In the genomic region with DNA sequence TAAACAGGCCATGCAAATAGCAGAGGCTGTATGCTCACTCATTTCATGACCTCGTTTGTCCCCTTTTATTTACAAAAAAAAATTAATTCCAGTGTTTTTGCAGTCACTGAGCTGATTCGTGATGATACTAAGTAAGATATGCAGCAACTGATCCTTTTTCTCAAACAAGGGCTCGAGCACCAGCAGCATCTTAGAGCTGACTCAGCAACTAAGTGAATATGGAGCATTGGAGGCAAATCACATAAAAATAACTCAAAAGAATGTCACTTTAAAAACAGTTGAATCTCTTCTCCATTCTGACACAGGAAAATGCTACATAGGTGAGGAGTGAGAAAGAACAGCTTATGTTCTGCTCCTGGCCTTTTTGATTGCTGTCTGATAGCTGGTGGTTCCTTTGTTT, we compare ENCODE assay signal across 32 cellular contexts.
"Had no signal": no experiment of that assay in that cellular context is flagged by ENCODE, and none has a peak within 500 bp of the region (broad histone marks: within the 10 kb centered on the region; RNA-seq: fewer than 3 reads in every experiment).

No MANE protein-coding gene starts in this region.

- ATAC-seq: naive thymus-derived CD8-positive, alpha-beta T cell; natural killer cell treated with Interleukin-12 subunit alpha and Interleukin-12 subunit beta and Interleukin-15 and Interleukin-18, amount 100 ng/mL, for 72 hours; pancreas; psoas muscle; right cardiac atrium; sciatic nerve; stimulated activated memory B cell treated with anti-CD40 and anti-IgM and Interleukin-4, amounts not matched to agents 10 μg/mL and 1 μg/mL and 100 μg/mL, for 72 hours; stimulated activated naive CD8-positive, alpha-beta T cell treated with anti-CD3 and anti-CD28 coated beads, Interleukin-15, amount 100 ng/mL, for 72 hours; stimulated activated naive CD8-positive, alpha-beta T cell treated with anti-CD3 and anti-CD28 coated beads, Interleukin-15, Interleukin-2, amounts not matched to agents 100 U/mL and 50 U/mL, for 24 hours; upper lobe of right lung had no signal

- H3K27me3 ChIP-seq: neutrophil, pancreas, spleen, suprapubic skin, testis, tibial artery, transverse colon, uterus had no signal

- H3K9me3 ChIP-seq: neutrophil, pancreas, psoas muscle, spleen, suprapubic skin, testis, tibial artery, transverse colon, upper lobe of right lung, uterus had no signal

- FAIRE-seq: pancreas had no signal

- H3K27ac Mint-ChIP-seq: naive thymus-derived CD8-positive, alpha-beta T cell; natural killer cell treated with Interleukin-12 subunit alpha and Interleukin-12 subunit beta and Interleukin-15 and Interleukin-18, amount 100 ng/mL, for 72 hours; nephron progenitor cell; progenitor cell of endocrine pancreas; stimulated activated memory B cell treated with anti-CD40 and anti-IgM and Interleukin-4, amounts not matched to agents 10 μg/mL and 1 μg/mL and 100 μg/mL, for 72 hours; stimulated activated naive CD8-positive, alpha-beta T cell treated with anti-CD3 and anti-CD28 coated beads, Interleukin-15, amount 100 ng/mL, for 72 hours; type B pancreatic cell had no signal

- H3K9me3 Mint-ChIP-seq: naive thymus-derived CD8-positive, alpha-beta T cell; nephron progenitor cell; neural crest cell; stimulated activated memory B cell treated with anti-CD40 and anti-IgM and Interleukin-4, amounts not matched to agents 10 μg/mL and 1 μg/mL and 100 μg/mL, for 72 hours; stimulated activated naive CD8-positive, alpha-beta T cell treated with anti-CD3 and anti-CD28 coated beads, Interleukin-15, amount 100 ng/mL, for 72 hours had no signal

- H3K36me3 ChIP-seq: neutrophil, pancreas, spleen, suprapubic skin, tibial artery, transverse colon, upper lobe of right lung, uterus had no signal

- H3K4me3 Mint-ChIP-seq: naive thymus-derived CD8-positive, alpha-beta T cell; natural killer cell treated with Interleukin-12 subunit alpha and Interleukin-12 subunit beta and Interleukin-15 and Interleukin-18, amount 100 ng/mL, for 72 hours; nephron progenitor cell; neural crest cell; stimulated activated memory B cell treated with anti-CD40 and anti-IgM and Interleukin-4, amounts not matched to agents 10 μg/mL and 1 μg/mL and 100 μg/mL, for 72 hours; stimulated activated naive CD8-positive, alpha-beta T cell treated with anti-CD3 and anti-CD28 coated beads, Interleukin-15, amount 100 ng/mL, for 72 hours; type B pancreatic cell had no signal

- H3K36me3 Mint-ChIP-seq: naive thymus-derived CD8-positive, alpha-beta T cell; natural killer cell treated with Interleukin-12 subunit alpha and Interleukin-12 subunit beta and Interleukin-15 and Interleukin-18, amount 100 ng/mL, for 72 hours; stimulated activated memory B cell treated with anti-CD40 and anti-IgM and Interleukin-4, amounts not matched to agents 10 μg/mL and 1 μg/mL and 100 μg/mL, for 72 hours had no signal

- H3K4me2 ChIP-seq: smooth muscle cell had no signal

- H3K4me1 Mint-ChIP-seq: naive thymus-derived CD8-positive, alpha-beta T cell; nephron progenitor cell; neural crest cell; stimulated activated memory B cell treated with anti-CD40 and anti-IgM and Interleukin-4, amounts not matched to agents 10 μg/mL and 1 μg/mL and 100 μg/mL, for 72 hours; stimulated activated naive CD8-positive, alpha-beta T cell treated with anti-CD3 and anti-CD28 coated beads, Interleukin-15, amount 100 ng/mL, for 72 hours had no signal

- H3K4me1 ChIP-seq: pancreas, psoas muscle, spleen, suprapubic skin, testis, tibial artery, transverse colon, upper lobe of right lung, uterus had no signal

- H3K4me3 ChIP-seq: pancreas, psoas muscle, skin epidermis, smooth muscle cell, spleen, suprapubic skin, testis, tibial artery, transverse colon, upper lobe of right lung, uterus had no signal

- H3K27me3 Mint-ChIP-seq: natural killer cell treated with Interleukin-12 subunit alpha and Interleukin-12 subunit beta and Interleukin-15 and Interleukin-18, amount 100 ng/mL, for 72 hours; progenitor cell of endocrine pancreas; stimulated activated memory B cell treated with anti-CD40 and anti-IgM and Interleukin-4, amounts not matched to agents 10 μg/mL and 1 μg/mL and 100 μg/mL, for 72 hours; stimulated activated naive CD8-positive, alpha-beta T cell treated with anti-CD3 and anti-CD28 coated beads, Interleukin-15, amount 100 ng/mL, for 72 hours; type B pancreatic cell had no signal

- H3K27ac ChIP-seq: neutrophil, pancreas, psoas muscle, skin epidermis, spleen, suprapubic skin, testis, tibial artery, transverse colon, upper lobe of right lung, uterus had no signal

- DNase-seq: naive thymus-derived CD8-positive, alpha-beta T cell; nephron progenitor cell; nucleus accumbens; pancreas; posterior cingulate gyrus; psoas muscle; right cardiac atrium; spleen; stimulated activated CD4-positive, alpha-beta T cell treated with anti-CD3 and anti-CD28 coated beads, Interleukin-12 subunit alpha, Interleukin-12 subunit beta, amount 100 ng/mL, for 4 hours; stimulated activated CD4-positive, alpha-beta T cell treated with anti-CD3 and anti-CD28 coated beads, Interleukin-1b, Interleukin-23, amount 100 ng/mL, for 48 hours; stimulated activated CD4-positive, alpha-beta T cell treated with anti-CD3 and anti-CD28 coated beads, Interleukin-4, amount 100 ng/mL, for 1 hour; stimulated activated CD4-positive, alpha-beta T cell treated with anti-CD3 and anti-CD28 coated beads, Interleukin-4, amount 100 ng/mL, for 4 hours; stimulated activated CD8-positive, alpha-beta memory T cell treated with anti-CD3 and anti-CD28 coated beads, Interleukin-4, amount 100 ng/mL, for 48 hours; stimulated activated naive CD4-positive, alpha-beta T cell; stimulated activated naive CD8-positive, alpha-beta T cell treated with anti-CD3 and anti-CD28 coated beads, Interleukin-15, amount 100 ng/mL, for 72 hours; stimulated activated naive CD8-positive, alpha-beta T cell treated with anti-CD3 and anti-CD28 coated beads, Interleukin-15, Interleukin-2, amounts not matched to agents 100 U/mL and 50 U/mL, for 24 hours; substantia nigra; testis; tibial artery; transverse colon; upper lobe of right lung; uterus had no signal
